Comparison of ENCODE assay signal across 8 cellular contexts in the genomic region with DNA sequence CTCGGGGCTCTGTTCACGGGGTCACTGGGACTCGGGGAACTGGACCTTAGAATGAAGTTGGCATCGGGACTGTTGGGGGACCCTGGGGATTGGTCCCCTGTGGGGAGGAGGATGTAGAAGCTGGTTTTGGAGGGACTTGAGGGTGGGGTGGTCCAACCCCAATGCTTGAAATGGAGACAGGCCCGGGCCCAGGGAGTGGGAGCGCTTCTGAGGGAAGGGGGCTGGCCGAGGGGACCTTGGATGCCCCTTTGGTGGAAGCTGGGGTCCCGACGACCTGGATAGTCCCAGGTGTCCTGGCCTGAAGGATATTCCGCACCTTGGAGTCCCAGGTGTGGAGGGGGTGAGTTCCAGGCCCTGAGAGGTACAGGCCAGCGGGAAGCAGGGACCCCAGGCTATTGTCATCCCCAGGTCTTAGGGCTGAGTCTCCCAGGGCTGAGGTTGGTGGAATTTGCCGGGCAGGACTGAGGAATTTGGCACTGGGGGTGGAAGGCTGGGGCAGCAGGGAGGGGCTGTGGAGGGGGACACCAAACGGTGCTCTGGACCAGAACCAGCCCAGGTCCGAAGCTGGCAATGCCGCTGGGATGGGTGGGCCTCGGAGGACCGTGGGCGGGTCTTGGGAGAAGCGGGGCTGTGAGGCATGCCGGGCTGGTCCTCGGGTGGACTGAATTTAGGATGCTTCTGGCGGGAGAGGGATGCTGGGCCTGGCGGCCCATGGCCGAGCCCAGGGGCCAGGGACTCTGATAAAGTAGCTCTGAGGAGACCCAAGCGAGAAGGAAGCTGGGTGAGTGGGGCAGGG. TPM values are rescaled to one million over a fixed set of nuclear protein-coding genes. Genes with fewer than 3 reads are reported as not detected.
DNase-seq lines count a peak whose midpoint lies in the region; ATAC-seq and TF ChIP-seq lines count a peak whose summit lies in the region.

No MANE protein-coding gene starts in this region.

- peaks cover 22% of the 10 kb centered on the region for H3K4me1 Mint-ChIP-seq in CD8-positive, alpha-beta T cell (ENCODE audit: low read depth)
- H3K4me1 Mint-ChIP-seq in chondrocyte (ENCODE audit: low read depth) (peaks cover 21% of the 10 kb centered on the region), neural progenitor cell (peaks cover 11% of the 10 kb centered on the region)

- intact Hi-C loops in CD8-positive, alpha-beta T cell (cut with DNase I, micrococcal nuclease) = loop anchor here (2.0 to 5.0 kb wide), 6 partner anchors 147 to 712 kb away; partner anchors contain the start of genes ANKRD24 (in 1 of the 2), APBA3 (in 1 of the 2), DPP9 (in 1 of the 2) and MRPL54 (in 1 of the 2)
- intact Hi-C loops in lower leg skin (cut with DNase I; ENCODE audit: low total_unique reads) = no loop called here

- DNase-seq in CD8-positive, alpha-beta T cell = no peak
- DNase-seq in Karpas-422 (peak; percentile 46), chondrocyte (ENCODE audit: low spot score) (no peak), neural progenitor cell (ENCODE audit: low spot score) (peak; percentile 65), HT-29 (ENCODE audit: low spot score) (no peak), lower leg skin (ENCODE audit: low spot score in 2 of 2) (no peak), HuH-7.5 (ENCODE audit: low spot score) (no peak)

- H4K20me1 ChIP-seq in Karpas-422 (ENCODE audit: insufficient read depth, low read depth, low read length) (no peaks in the 10 kb centered on the region; the same call in 1 of the 2 replicates), neural progenitor cell (ENCODE audit: low read depth) (peaks cover 40% of the 10 kb centered on the region)

- H3K4me3 Mint-ChIP-seq in CD8-positive, alpha-beta T cell = peak overlapping the region; percentile 73
- H3K4me3 Mint-ChIP-seq in chondrocyte (ENCODE audit: unreplicated experiment) = peak overlapping the region; percentile 87
- peak overlapping the region; percentile 93 for H3K4me3 Mint-ChIP-seq in neural progenitor cell

- H3K27me3 ChIP-seq in CD8-positive, alpha-beta T cell (ENCODE audit: insufficient read depth, low read length) = no peaks in the 10 kb centered on the region
- H3K27me3 ChIP-seq in Karpas-422 (ENCODE audit: low read length) (no peaks in the 10 kb centered on the region), neural progenitor cell (no peaks in the 10 kb centered on the region)

- no peaks in the 10 kb centered on the region for H3K9me2 ChIP-seq in Karpas-422 (replicated peaks; ENCODE audit: insufficient read depth, low read length)

- peaks cover 14% of the 10 kb centered on the region for H3K36me3 Mint-ChIP-seq in CD8-positive, alpha-beta T cell
- H3K36me3 Mint-ChIP-seq in chondrocyte (ENCODE audit: low read depth) (peaks cover 5% of the 10 kb centered on the region), neural progenitor cell (peaks cover 8% of the 10 kb centered on the region)

- 40% methylated on average over 22 to 25 of the region's 25 CpGs for WGBS in lower leg skin, 2 donors

- POLR2A ChIA-PET in CD8-positive, alpha-beta T cell (lab: Charles Lee) = no interaction called here

- H3K9me3 Mint-ChIP-seq in CD8-positive, alpha-beta T cell = no peaks in the 10 kb centered on the region
- H3K9me3 Mint-ChIP-seq in chondrocyte (ENCODE audit: low read depth) = no peaks in the 10 kb centered on the region
- H3K9me3 Mint-ChIP-seq in neural progenitor cell = no peaks in the 10 kb centered on the region

- peak overlapping the region; percentile 92 for H3K4me2 ChIP-seq in Karpas-422 (ENCODE audit: low read depth, low read length, poor library complexity, severe bottlenecking)
- peak overlapping the region; percentile 84 for H3K4me2 ChIP-seq in neural progenitor cell

- no peak for TF ChIP-seq CTCF in CD8-positive, alpha-beta T cell (IDR thresholded peaks at IDR 0.05)
- no peak for TF ChIP-seq CTCF in chondrocyte (IDR thresholded peaks at IDR 0.05)
- TF ChIP-seq CTCF in neural progenitor cell (IDR thresholded peaks at IDR 0.05) = no peak
- TF ChIP-seq CTCF in lower leg skin (IDR thresholded peaks at IDR 0.05) = no peak

- ATAC-seq in CD8-positive, alpha-beta T cell = no peak
- ATAC-seq in GM21367 (IDR thresholded peaks at IDR 0.05; ENCODE audit: unreplicated experiment) = no peak

- peak overlapping the region; percentile 99 for H3K9ac ChIP-seq in Karpas-422 (ENCODE audit: low read length)
- H3K9ac ChIP-seq in neural progenitor cell = peak overlapping the region; percentile 34

- H3K4me1 ChIP-seq in CD8-positive, alpha-beta T cell (ENCODE audit: insufficient read depth, low read length) = peaks cover 20% of the 10 kb centered on the region
- peaks cover 26% of the 10 kb centered on the region for H3K4me1 ChIP-seq in Karpas-422 (ENCODE audit: low read length)
- H3K4me1 ChIP-seq in neural progenitor cell = peaks cover 5% of the 10 kb centered on the region

- CTCF ChIA-PET in CD8-positive, alpha-beta T cell (lab: Charles Lee) = no interaction called here

- peaks cover 42% of the 10 kb centered on the region for H3K79me2 ChIP-seq in Karpas-422 (ENCODE audit: low read length)
- H3K79me2 ChIP-seq in neural progenitor cell (ENCODE audit: low read depth) = peaks cover 66% of the 10 kb centered on the region

- peak overlapping the region; percentile 57 for H3K27ac Mint-ChIP-seq in CD8-positive, alpha-beta T cell
- H3K27ac Mint-ChIP-seq in chondrocyte (ENCODE audit: unreplicated experiment) (peak overlapping the region; percentile 89), neural progenitor cell (peak overlapping the region; percentile 69)

- TF ChIP-seq POLR2A in lower leg skin (IDR thresholded peaks at IDR 0.05) = no peak

- H3K27me3 Mint-ChIP-seq in CD8-positive, alpha-beta T cell (ENCODE audit: low read depth) = no peaks in the 10 kb centered on the region
- no peaks in the 10 kb centered on the region for H3K27me3 Mint-ChIP-seq in chondrocyte (ENCODE audit: low read depth)
- H3K27me3 Mint-ChIP-seq in neural progenitor cell (ENCODE audit: insufficient read depth, low read depth) = peaks cover 5% of the 10 kb centered on the region

- H3F3A ChIP-seq in neural progenitor cell (ENCODE audit: low read depth) = peaks cover 10% of the 10 kb centered on the region

- H3K9me3 ChIP-seq in CD8-positive, alpha-beta T cell (ENCODE audit: low read length) = no peaks in the 10 kb centered on the region
- H3K9me3 ChIP-seq in Karpas-422 (ENCODE audit: low read length) (no peaks in the 10 kb centered on the region), neural progenitor cell (ENCODE audit: low read depth) (no peaks in the 10 kb centered on the region)

- H3K27ac ChIP-seq in CD8-positive, alpha-beta T cell (ENCODE audit: low read depth, low read length) = no peak overlapping the region
- H3K27ac ChIP-seq in Karpas-422 (ENCODE audit: low read length) (peak overlapping the region; percentile 22; the same call in 1 of the 2 replicates), neural progenitor cell (peak overlapping the region; percentile 36)

- H3K4me3 ChIP-seq in CD8-positive, alpha-beta T cell (ENCODE audit: low read depth, low read length) = no peak overlapping the region
- H3K4me3 ChIP-seq in Karpas-422 (ENCODE audit: low read length) (peak overlapping the region; percentile 97), neural progenitor cell (peak overlapping the region; percentile 100), lower leg skin (ENCODE audit: low read depth, poor library complexity, severe bottlenecking) (no peak overlapping the region)

- no peaks in the 10 kb centered on the region for H3K36me3 ChIP-seq in CD8-positive, alpha-beta T cell (ENCODE audit: insufficient read depth, low read length)
- H3K36me3 ChIP-seq in Karpas-422 (ENCODE audit: insufficient read depth, low read length) (no peaks in the 10 kb centered on the region; the same call in 1 of the 2 replicates), neural progenitor cell (no peaks in the 10 kb centered on the region)

- no peak overlapping the region for H2AFZ ChIP-seq in Karpas-422 (ENCODE audit: low read length)
- H2AFZ ChIP-seq in neural progenitor cell (replicated peaks) = no peak overlapping the region

RNA-seq across cellular contexts. Expression of gene HDGFL2, which starts 1.8 kb away (rescaled TPM):
- 10 to 100 TPM; 11.7 to 13.9 TPM for total RNA-seq in CD8-positive, alpha-beta T cell
- total RNA-seq in Karpas-422 (2014; rRNA removed; shearing (Covaris generic); ENCODE audit: low replicate concordance) = 49.9 and 81.2 TPM in 2 replicates
- total RNA-seq in chondrocyte (50.0 to 66.5 TPM (median 51.7 TPM) in 3 replicates), neural progenitor cell (ENCODE audit: low replicate concordance) (36.0 and 166 TPM in 2 replicates), lower leg skin (10 to 100 TPM; 20.9 to 36.4 (median 30.1) TPM)
- total RNA-seq in HT-29 (2014; rRNA removed; shearing (Covaris generic)) = 56.1 and 67.0 TPM in 2 replicates

RNA-seq across cellular contexts. Expression of gene UBXN6, which starts 16.3 kb away (rescaled TPM):
- 10 to 100 TPM; 61.5 to 62.6 TPM for total RNA-seq in CD8-positive, alpha-beta T cell
- 90.9 and 112 TPM in 2 replicates for total RNA-seq in Karpas-422 (2014; rRNA removed; shearing (Covaris generic); ENCODE audit: low replicate concordance)
- total RNA-seq in chondrocyte (83.7 to 90.2 TPM (median 86.9 TPM) in 3 replicates), neural progenitor cell (ENCODE audit: low replicate concordance) (24.9 and 42.7 TPM in 2 replicates), lower leg skin (100 to 1,000 TPM in 2 of 4 donors, 10 to 100 TPM in 2; 77.0 to 161 (median 111) TPM)
- 84.8 and 85.4 TPM in 2 replicates for total RNA-seq in HT-29 (2014; rRNA removed; shearing (Covaris generic))

RNA-seq across cellular contexts. Expression of gene PLIN4, which starts 44.4 kb away (rescaled TPM):
- total RNA-seq in CD8-positive, alpha-beta T cell = under 1 TPM; 0.06 to 0.14 TPM
- not detected in 2 replicates for total RNA-seq in Karpas-422 (2014; rRNA removed; shearing (Covaris generic); ENCODE audit: low replicate concordance)
- total RNA-seq in chondrocyte = 0.05 TPM in 2 of 3 replicates, not detected in the other
- total RNA-seq in neural progenitor cell (ENCODE audit: low replicate concordance) = 0.15 TPM in 1 of 2 replicates, not detected in the other
- total RNA-seq in HT-29 (2014; rRNA removed; shearing (Covaris generic)) = 8.5 TPM in 2 replicates
- total RNA-seq in lower leg skin = 10 to 100 TPM; 10.6 to 55.1 (median 24.2) TPM

Comparison
In these comparisons a context has a peak if more than half of its experiments do, and no peak if none do; other contexts are left out.
1. DNase-seq: peak in Karpas-422 (single experiment) and neural progenitor cell (single experiment); none in CD8-positive, alpha-beta T cell (0 of 7), chondrocyte (single experiment), HT-29 (single experiment), lower leg skin (0 of 2) and HuH-7.5 (single experiment).
2. H3K4me3 ChIP-seq: peak in Karpas-422 (single experiment) and neural progenitor cell (single experiment); none in CD8-positive, alpha-beta T cell (single experiment) and lower leg skin (single experiment).
3. Peak in every context shown above with its lines, with median percentiles within 50 percentile points of each other: H3K27ac Mint-ChIP-seq and H3K4me3 Mint-ChIP-seq.